22 cellular contexts compared by ENCODE assay signal in genomic region chr2:95372216-95372829, GRCh38. TPM values are rescaled to one million over a fixed set of nuclear protein-coding genes. Genes with fewer than 3 reads are reported as not detected.
DNase-seq lines count a peak whose midpoint lies in the region; ATAC-seq and TF ChIP-seq lines count a peak whose summit lies in the region.
"Had no signal": no experiment of that assay in that cellular context is flagged by ENCODE, and none has a peak within 500 bp of the region (broad histone marks: within the 10 kb centered on the region; RNA-seq: fewer than 3 reads in every experiment).

No MANE protein-coding gene starts in this region.

- no peaks in the 10 kb centered on the region for H3K9me3 Mint-ChIP-seq in natural killer cell treated with Interleukin-12 subunit alpha and Interleukin-12 subunit beta and Interleukin-15 and Interleukin-18, amount 100 ng/mL, for 72 hours
- no peaks in the 10 kb centered on the region for H3K9me3 Mint-ChIP-seq in natural killer cell
- H3K9me3 Mint-ChIP-seq: H9 had no signal

- H3K27ac ChIP-seq in ovary: no peak overlapping the region
- H3K27ac ChIP-seq: BLaER1 treated with 17β-estradiol and CSF1 and Interleukin-3, amounts not matched to agents 10 nM and 100 nM; KMS-11 had no signal

- TF ChIP-seq POLR2A in ovary (IDR thresholded peaks at IDR 0.05): no peak

- no peak for TF ChIP-seq EP300 in ovary (IDR thresholded peaks at IDR 0.05)

- H3K4me1 ChIP-seq in ovary (ENCODE audit: insufficient read depth): no peaks in the 10 kb centered on the region

- no peak overlapping the region for H3K27ac Mint-ChIP-seq in natural killer cell treated with Interleukin-12 subunit alpha and Interleukin-12 subunit beta and Interleukin-15 and Interleukin-18, amount 100 ng/mL, for 72 hours
- H3K27ac Mint-ChIP-seq in natural killer cell: no peak overlapping the region
- H3K27ac Mint-ChIP-seq: CD8-positive, alpha-beta T cell; H9 had no signal

- no peak overlapping the region for H3K4me3 ChIP-seq in ovary
- H3K4me3 ChIP-seq: BLaER1 treated with 17β-estradiol and CSF1 and Interleukin-3, amounts not matched to agents 10 nM and 100 nM; GM12878 had no signal

- no peak overlapping the region for H3K4me3 Mint-ChIP-seq in natural killer cell treated with Interleukin-12 subunit alpha and Interleukin-12 subunit beta and Interleukin-15 and Interleukin-18, amount 100 ng/mL, for 72 hours
- H3K4me3 Mint-ChIP-seq in natural killer cell: no peak overlapping the region
- H3K4me3 Mint-ChIP-seq: CD8-positive, alpha-beta T cell; H9 had no signal

- WGBS in ovary, 3 donors: 94 to 97% (median 97%) methylated on average over 8 of the region's 8 CpGs

- H3K27me3 Mint-ChIP-seq in natural killer cell treated with Interleukin-12 subunit alpha and Interleukin-12 subunit beta and Interleukin-15 and Interleukin-18, amount 100 ng/mL, for 72 hours: peaks cover 14 to 34% of the 10 kb centered on the region in 2 donors
- H3K27me3 Mint-ChIP-seq in natural killer cell (ENCODE audit: low read depth in 2 of 2): peaks cover 8 to 21% of the 10 kb centered on the region in 2 donors

- intact Hi-C loops in natural killer cell (cut with micrococcal nuclease) (no loop called here), ovary (cut with DNase I) (no loop called here)

- ATAC-seq in natural killer cell treated with Interleukin-12 subunit alpha and Interleukin-12 subunit beta and Interleukin-15 and Interleukin-18, amount 100 ng/mL, for 72 hours: peak in 1 of 2 donors; percentile 17
- ATAC-seq in natural killer cell (no peak), left lobe of liver (no peak)
- ATAC-seq: CD8-positive, alpha-beta T cell; GM12878 had no signal

- no peak for TF ChIP-seq CTCF in natural killer cell (IDR thresholded peaks at IDR 0.05)
- no peak for TF ChIP-seq CTCF in ovary (IDR thresholded peaks at IDR 0.05)

- no peaks in the 10 kb centered on the region for H3K36me3 ChIP-seq in ovary
- H3K36me3 ChIP-seq: BLaER1 treated with 17β-estradiol and CSF1 and Interleukin-3, amounts not matched to agents 10 nM and 100 nM had no signal

- no peaks in the 10 kb centered on the region for H3K4me1 Mint-ChIP-seq in natural killer cell treated with Interleukin-12 subunit alpha and Interleukin-12 subunit beta and Interleukin-15 and Interleukin-18, amount 100 ng/mL, for 72 hours (ENCODE audit: low read depth in 2 of 2)
- H3K4me1 Mint-ChIP-seq in natural killer cell: no peaks in the 10 kb centered on the region

- DNase-seq in natural killer cell treated with Interleukin-12 subunit alpha and Interleukin-12 subunit beta and Interleukin-15 and Interleukin-18, amount 100 ng/mL, for 72 hours (ENCODE audit: low spot score): peak; percentile 41
- DNase-seq in natural killer cell (no peak), left lobe of liver (ENCODE audit: low spot score) (peak; percentile 33), ovary (peak in 3 of 5 donors; percentile 1 to 8 (median 3)), activated gamma-delta T cell (lab: John Stamatoyannopoulos, UW) (no peak), SK-N-DZ (ENCODE audit: low spot score) (no peak), DMS153 (lab: John Stamatoyannopoulos, UW) (no peak)
- DNase-seq: Calu3; CD8-positive, alpha-beta T cell; DMS53; EL; H9; NCI-H1417; NCI-H187; NCI-H2107; NCI-H2227 treated with DMSO at 0.1 percent for 48 hours; NCI-H510A treated with DMSO at 0.1 percent for 48 hours; NCI-H774; SHP77 treated with DMSO at 0.1 percent for 48 hours had no signal

- H3K27me3 ChIP-seq in ovary: no peaks in the 10 kb centered on the region
- H3K27me3 ChIP-seq: BLaER1 treated with 17β-estradiol and CSF1 and Interleukin-3, amounts not matched to agents 10 nM and 100 nM had no signal

- no peaks in the 10 kb centered on the region for H3K36me3 Mint-ChIP-seq in natural killer cell treated with Interleukin-12 subunit alpha and Interleukin-12 subunit beta and Interleukin-15 and Interleukin-18, amount 100 ng/mL, for 72 hours
- H3K36me3 Mint-ChIP-seq in natural killer cell: no peaks in the 10 kb centered on the region
- H3K36me3 Mint-ChIP-seq: CD8-positive, alpha-beta T cell had no signal

- H3K9me3 ChIP-seq in ovary: no peaks in the 10 kb centered on the region

RNA-seq across cellular contexts. Expression of gene FAHD2A, which starts 30.2 kb away (rescaled TPM):
- total RNA-seq in natural killer cell treated with Interleukin-12 subunit alpha and Interleukin-12 subunit beta and Interleukin-15 and Interleukin-18, amount 100 ng/mL, for 72 hours: 10 to 100 TPM; 22.8 to 31.4 TPM
- total RNA-seq in natural killer cell (10 to 100 TPM; 21.6 to 25.4 (median 22.0) TPM), left lobe of liver (75.2 TPM), ovary (10 to 100 TPM; 15.3 to 33.6 (median 29.2) TPM)
- polyA plus RNA-seq in ovary: 10 to 100 TPM; 25.0 to 30.2 TPM
- polyA plus RNA-seq in SK-N-DZ (2014; cell fraction: cytosol; rRNA removed): 24.4 and 31.2 TPM in 2 replicates
- 61.1 and 70.7 TPM in 2 replicates for polyA plus RNA-seq in SK-N-DZ (2014; cell fraction: nucleus; rRNA removed)

Comparison
In these comparisons a context has a peak if more than half of its experiments do, and no peak if none do; other contexts are left out.
1. DNase-seq: peak in natural killer cell treated with Interleukin-12 subunit alpha and Interleukin-12 subunit beta and Interleukin-15 and Interleukin-18, amount 100 ng/mL, for 72 hours (single experiment), left lobe of liver (single experiment) and ovary (3 of 5); none in natural killer cell (single experiment), activated gamma-delta T cell (single experiment), SK-N-DZ (single experiment) and DMS153 (single experiment).